Comparison of ENCODE assay signal across 1 cellular context in the genomic region with DNA sequence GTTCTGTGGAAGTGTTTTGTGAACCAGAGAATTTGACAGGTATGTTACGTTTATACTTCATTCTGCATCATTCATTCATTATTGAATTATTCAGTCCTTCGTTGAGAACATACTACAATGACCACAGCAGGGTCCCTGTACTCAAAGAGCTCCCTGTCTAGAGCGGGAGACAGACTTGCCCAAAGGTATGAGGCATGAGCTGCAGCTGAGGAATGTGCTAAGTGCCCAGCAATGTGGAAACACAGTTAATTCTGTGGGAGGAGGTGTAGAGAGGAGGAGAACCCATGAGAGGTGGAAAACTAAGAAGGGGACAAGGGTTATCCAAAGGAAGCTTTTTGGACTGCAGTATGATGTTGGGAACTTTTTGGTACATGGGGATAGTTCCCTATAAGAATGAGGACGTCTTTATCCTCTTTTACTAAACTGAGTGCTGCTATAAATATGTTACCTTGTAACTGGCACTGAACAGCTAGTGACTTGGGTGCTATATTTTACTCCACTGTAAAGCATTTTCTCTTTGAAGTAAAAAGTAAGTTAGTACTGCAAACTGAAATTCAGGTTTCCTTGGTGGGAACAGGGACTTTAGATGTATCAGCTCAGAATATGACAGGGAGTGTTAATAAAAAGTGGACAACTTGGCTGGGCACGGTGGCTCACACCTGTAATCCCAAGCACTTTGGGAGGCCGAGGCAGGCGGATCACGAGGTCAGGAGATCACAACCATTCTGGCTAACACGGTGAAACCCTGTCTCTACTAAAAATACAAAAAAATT.
TF ChIP-seq lines count a peak whose summit lies in the region.

No MANE protein-coding gene starts in this region.

TF ChIP-seq in WTC11, 78 proteins besides CTCF, POLR2A, EP300 and RAD21:
- TF ChIP-seq, protein P1, sequence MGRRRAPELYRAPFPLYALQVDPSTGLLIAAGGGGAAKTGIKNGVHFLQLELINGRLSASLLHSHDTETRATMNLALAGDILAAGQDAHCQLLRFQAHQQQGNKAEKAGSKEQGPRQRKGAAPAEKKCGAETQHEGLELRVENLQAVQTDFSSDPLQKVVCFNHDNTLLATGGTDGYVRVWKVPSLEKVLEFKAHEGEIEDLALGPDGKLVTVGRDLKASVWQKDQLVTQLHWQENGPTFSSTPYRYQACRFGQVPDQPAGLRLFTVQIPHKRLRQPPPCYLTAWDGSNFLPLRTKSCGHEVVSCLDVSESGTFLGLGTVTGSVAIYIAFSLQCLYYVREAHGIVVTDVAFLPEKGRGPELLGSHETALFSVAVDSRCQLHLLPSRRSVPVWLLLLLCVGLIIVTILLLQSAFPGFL (CRISPR knock-in tag; IDR thresholded peaks at IDR 0.05; ENCODE audit: borderline replicate concordance) = no peak
- no peak for TF ChIP-seq FOXP1 (CRISPR knock-in tag; IDR thresholded peaks at IDR 0.05; ENCODE audit: borderline replicate concordance)
